In genomic region chr2:66862871-66863650, GRCh38 we compare ENCODE assay signal across 16 cellular contexts.
DNase-seq lines count a peak whose midpoint lies in the region; ATAC-seq and TF ChIP-seq lines count a peak whose summit lies in the region.
"Had no signal": no experiment of that assay in that cellular context is flagged by ENCODE, and none has a peak within 500 bp of the region (broad histone marks: within the 10 kb centered on the region; RNA-seq: fewer than 3 reads in every experiment).

No MANE protein-coding gene starts in this region.

- no peaks in the 10 kb centered on the region for H3K27me3 Mint-ChIP-seq in natural killer cell treated with Interleukin-12 subunit alpha and Interleukin-12 subunit beta and Interleukin-15 and Interleukin-18, amount 100 ng/mL, for 72 hours
- H3K27me3 Mint-ChIP-seq: activated CD8-positive, alpha-beta memory T cell treated with anti-CD3 and anti-CD28 coated beads, Interleukin-2, amount 10 ng/mL, durations not matched to agents 7 days and 5 days; activated naive CD8-positive, alpha-beta T cell treated with anti-CD3 and anti-CD28 coated beads, Interleukin-2, amount 50 U/mL, for 24 hours had no signal

- intact Hi-C loops in upper lobe of right lung (cut with DNase I), result no loop called here

- no peaks in the 10 kb centered on the region for H3K9me3 ChIP-seq in upper lobe of right lung

- no peak for TF ChIP-seq CTCF in fibroblast of villous mesenchyme (IDR thresholded peaks at IDR 0.05; ENCODE audit: insufficient read depth, low read depth, low read length)
- no peak for TF ChIP-seq CTCF in upper lobe of right lung (IDR thresholded peaks at IDR 0.05)

- H3K36me3 ChIP-seq in rectal smooth muscle tissue (ENCODE audit: control insufficient read depth, insufficient read depth, low read length) (no peaks in the 10 kb centered on the region), upper lobe of right lung (no peaks in the 10 kb centered on the region)

- H3K27ac Mint-ChIP-seq in natural killer cell treated with Interleukin-12 subunit alpha and Interleukin-12 subunit beta and Interleukin-15 and Interleukin-18, amount 100 ng/mL, for 72 hours, result no peak overlapping the region
- H3K27ac Mint-ChIP-seq: activated CD8-positive, alpha-beta memory T cell treated with anti-CD3 and anti-CD28 coated beads, Interleukin-2, amount 10 ng/mL, durations not matched to agents 7 days and 5 days; activated naive CD8-positive, alpha-beta T cell treated with anti-CD3 and anti-CD28 coated beads, Interleukin-2, amount 50 U/mL, for 24 hours; H9 had no signal

- H3K4me3 ChIP-seq in fibroblast of villous mesenchyme (ENCODE audit: low read depth, low read length), result no peak overlapping the region
- no peak overlapping the region for H3K4me3 ChIP-seq in rectal smooth muscle tissue (ENCODE audit: low read length)
- no peak overlapping the region for H3K4me3 ChIP-seq in upper lobe of right lung
- H3K4me3 ChIP-seq: skin epidermis had no signal

- H3K36me3 Mint-ChIP-seq in natural killer cell treated with Interleukin-12 subunit alpha and Interleukin-12 subunit beta and Interleukin-15 and Interleukin-18, amount 100 ng/mL, for 72 hours, result no peaks in the 10 kb centered on the region
- H3K36me3 Mint-ChIP-seq: activated CD8-positive, alpha-beta memory T cell treated with anti-CD3 and anti-CD28 coated beads, Interleukin-2, amount 10 ng/mL, durations not matched to agents 7 days and 5 days had no signal

- peaks cover 2% of the 10 kb centered on the region for H3K9me3 Mint-ChIP-seq in natural killer cell treated with Interleukin-12 subunit alpha and Interleukin-12 subunit beta and Interleukin-15 and Interleukin-18, amount 100 ng/mL, for 72 hours
- H3K9me3 Mint-ChIP-seq: activated naive CD8-positive, alpha-beta T cell treated with anti-CD3 and anti-CD28 coated beads, Interleukin-2, amount 50 U/mL, for 24 hours; H9 had no signal

- no peak overlapping the region for H3K4me3 Mint-ChIP-seq in natural killer cell treated with Interleukin-12 subunit alpha and Interleukin-12 subunit beta and Interleukin-15 and Interleukin-18, amount 100 ng/mL, for 72 hours
- H3K4me3 Mint-ChIP-seq: activated CD8-positive, alpha-beta memory T cell treated with anti-CD3 and anti-CD28 coated beads, Interleukin-2, amount 10 ng/mL, durations not matched to agents 7 days and 5 days; activated naive CD8-positive, alpha-beta T cell treated with anti-CD3 and anti-CD28 coated beads, Interleukin-2, amount 50 U/mL, for 24 hours; H9 had no signal

- ATAC-seq in SK-N-SH treated with all-trans-retinoic acid at 6 μM for 48 hours, result peak; percentile 90
- ATAC-seq in upper lobe of right lung, result no peak
- no peak for ATAC-seq in natural killer cell treated with Interleukin-12 subunit alpha and Interleukin-12 subunit beta and Interleukin-15 and Interleukin-18, amount 100 ng/mL, for 72 hours
- no peak for ATAC-seq in HG02588 (IDR thresholded peaks at IDR 0.05; ENCODE audit: unreplicated experiment)
- ATAC-seq: activated CD8-positive, alpha-beta memory T cell treated with anti-CD3 and anti-CD28 coated beads, Interleukin-2, amount 10 ng/mL, durations not matched to agents 7 days and 5 days; activated naive CD8-positive, alpha-beta T cell treated with anti-CD3 and anti-CD28 coated beads, Interleukin-2, amount 50 U/mL, for 24 hours had no signal

- H3K9ac ChIP-seq in rectal smooth muscle tissue (ENCODE audit: low read length), result no peak overlapping the region

- peaks cover 21% of the 10 kb centered on the region for H3K4me1 ChIP-seq in rectal smooth muscle tissue (ENCODE audit: control insufficient read depth, insufficient read depth, low read length)
- H3K4me1 ChIP-seq in upper lobe of right lung, result peaks cover 10% of the 10 kb centered on the region

- H3K27ac ChIP-seq in rectal smooth muscle tissue (ENCODE audit: low read depth, low read length) (peak overlapping the region; percentile 84), upper lobe of right lung (no peak overlapping the region)

- no peaks in the 10 kb centered on the region for H3K4me1 Mint-ChIP-seq in natural killer cell treated with Interleukin-12 subunit alpha and Interleukin-12 subunit beta and Interleukin-15 and Interleukin-18, amount 100 ng/mL, for 72 hours (ENCODE audit: low read depth in 2 of 2)
- H3K4me1 Mint-ChIP-seq: activated CD8-positive, alpha-beta memory T cell treated with anti-CD3 and anti-CD28 coated beads, Interleukin-2, amount 10 ng/mL, durations not matched to agents 7 days and 5 days; activated naive CD8-positive, alpha-beta T cell treated with anti-CD3 and anti-CD28 coated beads, Interleukin-2, amount 50 U/mL, for 24 hours; H9 had no signal

- DNase-seq in AG20443 (ENCODE audit: low spot score) (peak; percentile 67), fibroblast of villous mesenchyme (ENCODE audit: low read depth) (peak; percentile 94), NCI-H1048 (lab: John Stamatoyannopoulos, UW) (no peak), upper lobe of right lung (no peak)
- no peak for DNase-seq in natural killer cell treated with Interleukin-12 subunit alpha and Interleukin-12 subunit beta and Interleukin-15 and Interleukin-18, amount 100 ng/mL, for 72 hours (ENCODE audit: low spot score)
- DNase-seq: activated CD8-positive, alpha-beta memory T cell treated with anti-CD3 and anti-CD28 coated beads, Interleukin-2, amount 10 ng/mL, durations not matched to agents 7 days and 5 days; activated naive CD8-positive, alpha-beta T cell treated with anti-CD3 and anti-CD28 coated beads, Interleukin-2, amount 50 U/mL, for 24 hours; DMS79; effector memory CD4-positive, alpha-beta T cell; H9; NCI-H1417 treated with DMSO at 0.1 percent for 48 hours; NCI-H526 treated with DMSO at 0.1 percent for 48 hours had no signal

- H3K27me3 ChIP-seq in rectal smooth muscle tissue (ENCODE audit: control insufficient read depth, insufficient read depth, low read length) (no peaks in the 10 kb centered on the region), upper lobe of right lung (no peaks in the 10 kb centered on the region)

TF ChIP-seq in SK-N-SH treated with all-trans-retinoic acid at 6 μM for 48 hours, 23 proteins besides CTCF, POLR2A, EP300 and RAD21 (continues in another document):
- TF ChIP-seq, protein P1, sequence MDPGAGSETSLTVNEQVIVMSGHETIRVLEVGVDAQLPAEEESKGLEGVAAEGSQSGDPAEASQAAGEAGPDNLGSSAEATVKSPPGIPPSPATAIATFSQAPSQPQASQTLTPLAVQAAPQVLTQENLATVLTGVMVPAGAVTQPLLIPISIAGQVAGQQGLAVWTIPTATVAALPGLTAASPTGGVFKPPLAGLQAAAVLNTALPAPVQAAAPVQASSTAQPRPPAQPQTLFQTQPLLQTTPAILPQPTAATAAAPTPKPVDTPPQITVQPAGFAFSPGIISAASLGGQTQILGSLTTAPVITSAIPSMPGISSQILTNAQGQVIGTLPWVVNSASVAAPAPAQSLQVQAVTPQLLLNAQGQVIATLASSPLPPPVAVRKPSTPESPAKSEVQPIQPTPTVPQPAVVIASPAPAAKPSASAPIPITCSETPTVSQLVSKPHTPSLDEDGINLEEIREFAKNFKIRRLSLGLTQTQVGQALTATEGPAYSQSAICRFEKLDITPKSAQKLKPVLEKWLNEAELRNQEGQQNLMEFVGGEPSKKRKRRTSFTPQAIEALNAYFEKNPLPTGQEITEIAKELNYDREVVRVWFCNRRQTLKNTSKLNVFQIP (CRISPR knock-in tag; IDR thresholded peaks at IDR 0.05; ENCODE audit: borderline replicate concordance, low read depth), result no peak
- TF ChIP-seq ZC3H10 (CRISPR knock-in tag; IDR thresholded peaks at IDR 0.05) (no peak), PPARA (CRISPR knock-in tag; IDR thresholded peaks at IDR 0.05; ENCODE audit: borderline replicate concordance) (no peak), OSR1 (CRISPR knock-in tag; IDR thresholded peaks at IDR 0.05) (no peak), ESRRG (CRISPR knock-in tag; IDR thresholded peaks at IDR 0.05) (no peak), ZFP3 (CRISPR knock-in tag; IDR thresholded peaks at IDR 0.05) (no peak), RARB (CRISPR knock-in tag; IDR thresholded peaks at IDR 0.05) (no peak), BACH2 (CRISPR knock-in tag; IDR thresholded peaks at IDR 0.05; ENCODE audit: borderline replicate concordance) (no peak), ZFP30 (CRISPR knock-in tag; IDR thresholded peaks at IDR 0.05) (no peak), ARNTL (CRISPR knock-in tag; IDR thresholded peaks at IDR 0.05; ENCODE audit: borderline replicate concordance, low read depth) (no peak), ZNF70 (CRISPR knock-in tag; IDR thresholded peaks at IDR 0.05) (no peak)
- TF ChIP-seq, protein P2, sequence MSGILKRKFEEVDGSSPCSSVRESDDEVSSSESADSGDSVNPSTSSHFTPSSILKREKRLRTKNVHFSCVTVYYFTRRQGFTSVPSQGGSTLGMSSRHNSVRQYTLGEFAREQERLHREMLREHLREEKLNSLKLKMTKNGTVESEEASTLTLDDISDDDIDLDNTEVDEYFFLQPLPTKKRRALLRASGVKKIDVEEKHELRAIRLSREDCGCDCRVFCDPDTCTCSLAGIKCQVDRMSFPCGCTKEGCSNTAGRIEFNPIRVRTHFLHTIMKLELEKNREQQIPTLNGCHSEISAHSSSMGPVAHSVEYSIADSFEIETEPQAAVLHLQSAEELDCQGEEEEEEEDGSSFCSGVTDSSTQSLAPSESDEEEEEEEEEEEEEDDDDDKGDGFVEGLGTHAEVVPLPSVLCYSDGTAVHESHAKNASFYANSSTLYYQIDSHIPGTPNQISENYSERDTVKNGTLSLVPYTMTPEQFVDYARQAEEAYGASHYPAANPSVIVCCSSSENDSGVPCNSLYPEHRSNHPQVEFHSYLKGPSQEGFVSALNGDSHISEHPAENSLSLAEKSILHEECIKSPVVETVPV (CRISPR knock-in tag; IDR thresholded peaks at IDR 0.05), result no peak

Comparison
In these comparisons a context has a peak if more than half of its experiments do, and no peak if none do; other contexts are left out.
1. DNase-seq: peak in AG20443 (single experiment) and fibroblast of villous mesenchyme (single experiment); none in NCI-H1048 (single experiment), upper lobe of right lung (single experiment) and natural killer cell treated with Interleukin-12 subunit alpha and Interleukin-12 subunit beta and Interleukin-15 and Interleukin-18, amount 100 ng/mL, for 72 hours (single experiment).